8 cellular contexts compared by ENCODE assay signal in the genomic region with DNA sequence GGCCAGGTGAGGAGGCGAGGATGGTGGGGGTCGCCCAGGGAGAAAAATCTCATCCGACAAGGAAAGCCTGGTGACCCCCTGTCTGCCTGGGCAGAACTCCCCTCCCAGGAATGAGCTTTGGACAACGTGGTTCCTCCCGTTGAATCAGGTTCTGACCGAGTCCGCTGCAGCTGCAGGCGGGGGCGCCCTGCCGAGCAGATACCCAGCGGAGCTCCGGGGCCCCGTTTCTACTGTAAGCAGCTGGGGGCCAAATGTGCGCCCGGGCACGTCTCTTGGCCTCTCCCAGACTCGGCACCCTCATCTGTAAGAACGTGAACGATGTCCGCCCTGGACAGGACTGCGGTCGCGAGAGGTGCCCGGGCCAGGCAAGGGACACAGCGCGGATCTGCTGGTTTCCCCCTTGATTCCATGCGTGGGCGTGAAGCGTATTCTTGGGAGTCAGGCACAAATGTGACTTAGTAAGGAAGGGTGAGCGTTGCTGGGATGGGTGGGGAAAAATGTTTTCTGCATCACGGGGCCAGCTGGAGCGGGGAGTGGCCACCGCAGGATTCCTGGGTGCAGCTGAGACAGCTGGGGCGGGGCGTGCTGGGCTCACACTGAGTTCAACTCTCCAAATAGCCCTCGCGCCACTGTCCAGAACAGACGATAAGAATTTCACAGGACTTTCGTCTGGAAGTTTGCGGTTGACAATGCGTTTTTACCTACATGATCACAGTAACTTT. TPM values are rescaled to one million over a fixed set of nuclear protein-coding genes. Genes with fewer than 3 reads are reported as not detected.
DNase-seq lines count a peak whose midpoint lies in the region; ATAC-seq, FAIRE-seq and TF ChIP-seq lines count a peak whose summit lies in the region.

No MANE protein-coding gene starts in this region.

- peak overlapping the region; percentile 62 for H3K18ac ChIP-seq in H1 (ENCODE audit: extremely low read depth, low read length)

- no peak overlapping the region for H4K5ac ChIP-seq in H1 (ENCODE audit: insufficient read length, low read depth, low read length)

- H2BK120ac ChIP-seq in H1 (replicated peaks; ENCODE audit: low read depth, low read length): peak overlapping the region; percentile 28

- peak overlapping the region; percentile 35; the same call in 1 of the 2 replicates for H2BK12ac ChIP-seq in H1 (ENCODE audit: low read depth, low read length)

- H3K4me2 ChIP-seq in H1 (ENCODE audit: insufficient read depth in 1 of 2, low read depth in 2 of 2, low read length in 2 of 2): peak overlapping the region; percentile 88 to 94

- POLR2A ChIA-PET in A673 (lab: Charles Lee; ENCODE audit: low non-redundant PET) (no interaction called here), H1 (lab: Charles Lee; ENCODE audit: partially characterized antibody) (interaction anchor here (0.9 to 7.1 kb wide), 15 partner anchors 9 to 415 kb away, joined by 3 to 49 read pairs (median 4); a partner anchor contains a TSS)

- no peaks in the 10 kb centered on the region; the same call in 1 of the 2 replicates for H3K79me1 ChIP-seq in H1 (ENCODE audit: low read depth, low read length)

- H3K14ac ChIP-seq in H1 (ENCODE audit: insufficient read length): no peak overlapping the region

- intact Hi-C loops in A673 (cut with micrococcal nuclease; ENCODE audit: unreplicated experiment): no loop called here

- H3K23ac ChIP-seq in H1 (ENCODE audit: insufficient read length): no peak overlapping the region

- H3K9ac ChIP-seq in H1 (replicated peaks in 1 of 4; ENCODE audit: extremely low read depth in 1 of 4, low read depth in 3 of 4, low read length in 3 of 4): no peak overlapping the region

- no peaks in the 10 kb centered on the region for H3K27me3 ChIP-seq in A673 (replicated peaks; ENCODE audit: insufficient read depth, low read depth, low read length, poor library complexity)
- peaks cover 2 to 29% (median 20%) of the 10 kb centered on the region in 4 experiments; a peak in 6 of 7 replicates for H3K27me3 ChIP-seq in H1 (replicated peaks in 1 of 4; ENCODE audit: control insufficient read depth in 3 of 4, extremely low read depth in 1 of 4, insufficient read depth in 3 of 4, low read length in 3 of 4)
- no peaks in the 10 kb centered on the region for H3K27me3 ChIP-seq in lung (ENCODE audit: control insufficient read depth, insufficient read depth)
- H3K27me3 ChIP-seq in upper lobe of left lung: peaks cover 0 to 12% (median 0%) of the 10 kb centered on the region in 4 donors

- H3K56ac ChIP-seq in H1 (replicated peaks; ENCODE audit: insufficient read length, low read depth, low read length): no peak overlapping the region

- H3K27ac ChIP-seq in A673 (ENCODE audit: low read depth, low read length, poor library complexity, severe bottlenecking): no peak overlapping the region
- no peak overlapping the region for H3K27ac ChIP-seq in H1 (ENCODE audit: low read depth, low read length)
- H3K27ac ChIP-seq in lung (ENCODE audit: low read depth in 1 of 2, low read length in 1 of 2): peak overlapping the region; percentile 63 to 84
- peak overlapping the region; percentile 56 to 83 (median 78) for H3K27ac ChIP-seq in upper lobe of left lung

- FAIRE-seq in H1 (lab: Jason Lieb, UNC): no peak

- WGBS in H1 (ENCODE audit: extremely low coverage in 1 of 2, insufficient coverage in 1 of 2, insufficient read length in 1 of 2, insufficient replicate concordance in 2 of 2, low coverage in 1 of 2, low lambda C conversion rate in 2 of 2, missing lambda C conversion rate in 1 of 2), 2 experiments: 2% methylated on average over 37 of the region's 41 CpGs; no CpG with 5 or more reads in 1 of the 2 experiments
- WGBS in lung, 2 donors: 3 to 4% methylated on average over 41 of the region's 41 CpGs
- 3 to 7% methylated on average over 26 to 41 of the region's 41 CpGs for WGBS in upper lobe of left lung, 2 donors

- ATAC-seq in lung (ENCODE audit: insufficient read depth, low FRiP score) (peak; percentile 85), upper lobe of left lung (ENCODE audit: low FRiP score in 2 of 2) (peak; percentile 93 to 96), GM21786 (IDR thresholded peaks at IDR 0.05; ENCODE audit: unreplicated experiment) (no peak)

- no peaks in the 10 kb centered on the region for H3K79me2 ChIP-seq in H1 (ENCODE audit: control insufficient read depth in 1 of 2, insufficient read depth in 2 of 2, low read length in 2 of 2)

- no peaks in the 10 kb centered on the region for H3K36me3 ChIP-seq in A673 (ENCODE audit: insufficient read depth, low read length, poor library complexity, severe bottlenecking)
- H3K36me3 ChIP-seq in H1 (ENCODE audit: control insufficient read depth in 2 of 4, insufficient read depth in 4 of 4, low read length in 3 of 4): no peaks in the 10 kb centered on the region
- no peaks in the 10 kb centered on the region for H3K36me3 ChIP-seq in lung (ENCODE audit: control insufficient read depth in 2 of 2, insufficient read depth in 2 of 2, low read length in 2 of 2)
- no peaks in the 10 kb centered on the region for H3K36me3 ChIP-seq in upper lobe of left lung

- peak overlapping the region; percentile 61 for H4K91ac ChIP-seq in H1 (replicated peaks; ENCODE audit: insufficient read length, low read length)

- peak overlapping the region; percentile 49 for H3K4me3 ChIP-seq in A673 (ENCODE audit: low read depth, low read length, poor library complexity, severe bottlenecking)
- H3K4me3 ChIP-seq in H1 (ENCODE audit: extremely low read depth in 1 of 4, insufficient read depth in 2 of 4, low read depth in 3 of 4, low read length in 4 of 4): peak overlapping the region; percentile 31 to 63 (median 54)
- no peak overlapping the region for H3K4me3 ChIP-seq in lung
- peak overlapping the region in 3 of 4 donors; percentile 37 to 45 (median 44) for H3K4me3 ChIP-seq in upper lobe of left lung

- no peak overlapping the region; the same call in 1 of the 2 replicates for H2AFZ ChIP-seq in H1 (ENCODE audit: low read length)

- H3K9me3 ChIP-seq in A673 (ENCODE audit: low read depth, low read length, poor library complexity, severe bottlenecking) (no peaks in the 10 kb centered on the region), H1 (ENCODE audit: insufficient read depth in 2 of 2, low read depth in 1 of 2, low read length in 1 of 2) (no peaks in the 10 kb centered on the region), lung (ENCODE audit: control insufficient read depth in 2 of 2, insufficient read depth in 1 of 2, low read length in 1 of 2) (no peaks in the 10 kb centered on the region), upper lobe of left lung (no peaks in the 10 kb centered on the region)

- TF ChIP-seq POLR2A in H1 (IDR thresholded peaks at IDR 0.05; ENCODE audit: control extremely low read depth in 1 of 2, low read depth in 2 of 2, low read length in 2 of 2) (no peak), upper lobe of left lung (IDR thresholded peaks at IDR 0.05) (peak in 2 of 4 donors; percentile 37 to 57)

- no TSS peak for BruUV-seq in A673 (replicated peaks; lab: Mats Ljungman, UMichigan)

- DNase-seq in A673 (ENCODE audit: low spot score) (peak; percentile 64), LoVo (ENCODE audit: low spot score) (peak; percentile 94), H1 (ENCODE audit: low read depth in 1 of 2, low spot score in 2 of 2) (peak in 1 of 2 experiments; percentile 85), lung (ENCODE audit: low spot score) (peak; percentile 85), upper lobe of left lung (peak; percentile 81 to 87), activated T-cell treated with anti-CD3 and anti-CD28 coated beads for 4 hours (no peak)
- DNase-seq in stimulated activated naive CD4-positive, alpha-beta T cell treated with Interleukin-2 at 50 U/mL for 16 hours (lab: John Stamatoyannopoulos, UW): no peak

- H3K4me1 ChIP-seq in A673 (ENCODE audit: insufficient read depth, low read length, poor library complexity, severe bottlenecking) (peaks cover 10% of the 10 kb centered on the region), H1 (replicated peaks in 1 of 4; ENCODE audit: control insufficient read depth in 3 of 4, insufficient read depth in 4 of 4, low read length in 3 of 4) (peaks cover 0 to 10% (median 6%) of the 10 kb centered on the region in 4 experiments; a peak in 5 of 7 replicates), lung (ENCODE audit: control insufficient read depth in 2 of 2, insufficient read depth in 2 of 2, low read length in 2 of 2) (peaks cover 0 to 2% of the 10 kb centered on the region in 2 donors), upper lobe of left lung (peaks cover 11 to 22% (median 18%) of the 10 kb centered on the region in 4 donors)

- TF ChIP-seq CTCF in A673 (conservative IDR thresholded peaks at IDR 0.05; ENCODE audit: low read depth, low read length) (no peak), H1 (IDR thresholded peaks at IDR 0.05; ENCODE audit: control extremely low read depth in 1 of 3, insufficient read depth in 1 of 3, low read depth in 1 of 3, low read length in 3 of 3) (no peak), lung (IDR thresholded peaks at IDR 0.05; ENCODE audit: control extremely low read depth, extremely low read depth) (no peak), upper lobe of left lung (IDR thresholded peaks at IDR 0.05) (peak in 1 of 6 experiments; percentile 4)

- TF ChIP-seq RAD21 in H1 (IDR thresholded peaks at IDR 0.05 in 1 of 2, conservative IDR thresholded peaks at IDR 0.05 in 1 of 2; ENCODE audit: low read depth in 2 of 2, low read length in 2 of 2): no peak

- CTCF ChIA-PET in A673 (lab: Charles Lee): interaction anchor here (0.6 to 2.1 kb wide), 4 partner anchors 8 to 22 kb away, joined by 3 to 7 read pairs (median 4); no protein-coding TSS in a partner anchor
- CTCF ChIA-PET in H1 (lab: Charles Lee; ENCODE audit: partially characterized antibody): interaction anchor here (0.7 to 3.8 kb wide), 12 partner anchors 9 to 236 kb away, joined by 3 to 20 read pairs (median 4); no protein-coding TSS in a partner anchor

- H2BK5ac ChIP-seq in H1 (ENCODE audit: low read depth, low read length): peak overlapping the region; percentile 52; the same call in 1 of the 2 replicates

- H3K23me2 ChIP-seq in H1 (ENCODE audit: low read depth, low read length): peaks cover 13% of the 10 kb centered on the region

- no peak overlapping the region for H2AK5ac ChIP-seq in H1 (ENCODE audit: low read depth, low read length)

- H4K8ac ChIP-seq in H1 (ENCODE audit: extremely low read depth, insufficient read depth, low read length): no peak overlapping the region

- peak overlapping the region; percentile 66 for H3K4ac ChIP-seq in H1 (replicated peaks; ENCODE audit: insufficient read length, low read depth, low read length)

- peak overlapping the region; percentile 72; the same call in 1 of the 2 replicates for H2BK20ac ChIP-seq in H1 (ENCODE audit: low read length)

- no peak for TF ChIP-seq EP300 in H1 (IDR thresholded peaks at IDR 0.05; ENCODE audit: borderline replicate concordance in 1 of 2, low read depth in 2 of 2, low read length in 2 of 2)
- TF ChIP-seq EP300 in upper lobe of left lung (IDR thresholded peaks at IDR 0.05): no peak

- H2BK15ac ChIP-seq in H1 (ENCODE audit: low read length): peak overlapping the region; percentile 46; the same call in 1 of the 2 replicates

- H4K20me1 ChIP-seq in H1 (replicated peaks in 1 of 2; ENCODE audit: control insufficient read depth in 1 of 2, insufficient read depth in 2 of 2, low read length in 2 of 2): no peaks in the 10 kb centered on the region

RNA-seq across cellular contexts. Expression of a gene that starts 20.2 kb away (rescaled TPM):
- total RNA-seq in A673 (2021) (182 and 197 TPM in 2 replicates), lung (100 to 1,000 TPM in 1 of 2 donors, 10 to 100 TPM in 1; 57.8 to 157 TPM), upper lobe of left lung (100 to 1,000 TPM in 4 of 6 donors, 10 to 100 TPM in 2; 89.1 to 380 (median 157) TPM)
- 126 and 128 TPM in 2 replicates for total RNA-seq in H1 (2021; fragmentation: NEBNext Ultra II Directional; extraction: Animal tissue kit (Norgen Biotek cat#: 25700))
- polyA plus RNA-seq in H1 (2011; rRNA removed) (223 and 288 TPM in 2 replicates), lung (100 to 1,000 TPM in 1 of 2 donors, 10 to 100 TPM in 1; 77.2 to 142 TPM)
- 206 TPM for polyA plus RNA-seq in H1 (2011; cell fraction: cytosol; rRNA removed)
- 196 TPM for polyA plus RNA-seq in H1 (2011; cell fraction: nucleus; rRNA removed)
- 96.3 to 131 TPM (median 121 TPM) in 4 replicates for polyA plus RNA-seq in H1 (2012, experiment 1 of 2)
- 81.1 TPM for polyA plus RNA-seq in H1 (2012, experiment 2 of 2)
- polyA plus RNA-seq in H1 (2013, experiment 1 of 2): 88.3 TPM
- polyA plus RNA-seq in H1 (2013, experiment 2 of 2): 92.6 TPM
- polyA minus RNA-seq in H1 (2011; rRNA and poly(A)+ RNA removed): 69.6 and 75.5 TPM in 2 replicates
- polyA minus RNA-seq in H1 (2011; cell fraction: cytosol; rRNA and poly(A)+ RNA removed): 91.3 TPM
- polyA minus RNA-seq in H1 (2011; cell fraction: nucleus; rRNA and poly(A)+ RNA removed): 58.7 TPM

RNA-seq across cellular contexts. Expression of a gene that starts 33.7 kb away (rescaled TPM):
- total RNA-seq in A673 (2021): not detected in 2 replicates
- total RNA-seq in H1 (2021; fragmentation: NEBNext Ultra II Directional; extraction: Animal tissue kit (Norgen Biotek cat#: 25700)): not detected in 2 replicates
- 0.06 TPM in 1 of 2 replicates, not detected in the other for polyA plus RNA-seq in H1 (2011; rRNA removed)
- polyA plus RNA-seq in H1 (2011; cell fraction: cytosol; rRNA removed): not detected
- polyA plus RNA-seq in H1 (2011; cell fraction: nucleus; rRNA removed): 0.09 TPM
- polyA plus RNA-seq in H1 (2012, experiment 1 of 2): not detected in 4 replicates
- polyA plus RNA-seq in H1 (2012, experiment 2 of 2): not detected
- 0.12 TPM for polyA plus RNA-seq in H1 (2013, experiment 1 of 2)
- polyA plus RNA-seq in H1 (2013, experiment 2 of 2): 0.15 TPM
- not detected in 2 replicates for polyA minus RNA-seq in H1 (2011; rRNA and poly(A)+ RNA removed)
- not detected for polyA minus RNA-seq in H1 (2011; cell fraction: cytosol; rRNA and poly(A)+ RNA removed)
- polyA minus RNA-seq in H1 (2011; cell fraction: nucleus; rRNA and poly(A)+ RNA removed): not detected
- total RNA-seq in lung: 1 to 10 TPM in 1 of 2 donors, not detected in 1; 1.2 TPM
- polyA plus RNA-seq in lung: not detected
- not detected for total RNA-seq in upper lobe of left lung

Comparison
In these comparisons a context has a peak if more than half of its experiments do, and no peak if none do; other contexts are left out.
1. DNase-seq: peak in A673 (single experiment), LoVo (single experiment), lung (single experiment) and upper lobe of left lung (2 of 2); none in stimulated activated naive CD4-positive, alpha-beta T cell treated with Interleukin-2 at 50 U/mL for 16 hours (single experiment) and activated T-cell treated with anti-CD3 and anti-CD28 coated beads for 4 hours (single experiment).
2. H3K27ac ChIP-seq: peak in lung (2 of 2) and upper lobe of left lung (4 of 4); none in A673 (single experiment) and H1 (single experiment).